Comparison of ENCODE assay signal across 21 cellular contexts in genomic region chr5:164073013-164073535, GRCh38.
"Had no signal": no experiment of that assay in that cellular context is flagged by ENCODE, and none has a peak within 500 bp of the region (broad histone marks: within the 10 kb centered on the region; RNA-seq: fewer than 3 reads in every experiment).

No MANE protein-coding gene starts in this region.

- H3K4me3 Mint-ChIP-seq: natural killer cell, neural crest cell, type B pancreatic cell had no signal

- H3K4me1 Mint-ChIP-seq: natural killer cell, neural crest cell had no signal

- H3K9me3 Mint-ChIP-seq: neural crest cell had no signal

- H3K27ac ChIP-seq: dorsolateral prefrontal cortex, gastrocnemius medialis, heart right ventricle, ovary, right atrium auricular region, sigmoid colon, skin epidermis, stomach, uterus had no signal

- H3K27ac Mint-ChIP-seq: natural killer cell, type B pancreatic cell had no signal

- H3K4me1 ChIP-seq: gastrocnemius medialis, heart right ventricle, right atrium auricular region, sigmoid colon, stomach, uterus had no signal

- H3K27me3 ChIP-seq: gastrocnemius medialis, heart right ventricle, ovary, right atrium auricular region, sigmoid colon, stomach, uterus had no signal

- H3K9me3 ChIP-seq: gastrocnemius medialis, mucosa of descending colon, ovary, uterus had no signal

- ATAC-seq: gastrocnemius medialis, heart right ventricle, left lobe of liver, mucosa of descending colon, natural killer cell had no signal

- H3K36me3 Mint-ChIP-seq: natural killer cell, type B pancreatic cell had no signal

- H3K27me3 Mint-ChIP-seq: type B pancreatic cell had no signal

- DNase-seq: cortex of kidney; dorsolateral prefrontal cortex; effector CD8-positive, alpha-beta T cell; gastrocnemius medialis; heart right ventricle; hypothalamus; islet precursor cell; mammary epithelial cell; mucosa of descending colon; natural killer cell; ovary; sigmoid colon; stimulated activated CD4-positive, alpha-beta T cell treated with anti-CD3 and anti-CD28 coated beads, Interleukin-12 subunit alpha, Interleukin-12 subunit beta, amount 100 ng/mL, for 4 hours; stimulated activated naive CD4-positive, alpha-beta T cell; stomach; uterus had no signal

- H3K36me3 ChIP-seq: gastrocnemius medialis, heart right ventricle, ovary, right atrium auricular region, sigmoid colon, stomach, uterus had no signal

- H3K4me3 ChIP-seq: dorsolateral prefrontal cortex, gastrocnemius medialis, heart right ventricle, mucosa of descending colon, ovary, right atrium auricular region, sigmoid colon, skin epidermis, stomach, uterus had no signal
